Comparison of ENCODE assay signal across 22 cellular contexts in genomic region chr19:48935864-48936263, GRCh38. TPM values are rescaled to one million over a fixed set of nuclear protein-coding genes. Genes with fewer than 3 reads are reported as not detected.
DNase-seq lines count a peak whose midpoint lies in the region; ATAC-seq, FAIRE-seq and TF ChIP-seq lines count a peak whose summit lies in the region.
"Had no signal": no experiment of that assay in that cellular context is flagged by ENCODE, and none has a peak within 500 bp of the region (broad histone marks: within the 10 kb centered on the region; RNA-seq: fewer than 3 reads in every experiment).

No MANE protein-coding gene starts in this region.

- WGBS in HepG2 (ENCODE audit: low lambda C conversion rate): 89% methylated on average over 17 of the region's 25 CpGs

- H2AFZ ChIP-seq in Karpas-422 (ENCODE audit: low read length) (no peak overlapping the region), HepG2 (ENCODE audit: low read length) (no peak overlapping the region)

- H3K79me2 ChIP-seq in Karpas-422 (ENCODE audit: low read length) (no peaks in the 10 kb centered on the region), HepG2 (ENCODE audit: insufficient read depth, low read length) (no peaks in the 10 kb centered on the region)

- H3K27ac ChIP-seq in Karpas-422 (ENCODE audit: low read length) (no peak overlapping the region), HepG2 (ENCODE audit: extremely low read length, insufficient read depth, low read length) (no peak overlapping the region)

- no peaks in the 10 kb centered on the region for H3K36me3 ChIP-seq in H7 (replicated peaks; ENCODE audit: control insufficient read depth, insufficient read depth, low read length)
- no peaks in the 10 kb centered on the region for H3K36me3 ChIP-seq in Karpas-422 (ENCODE audit: insufficient read depth, low read length)
- H3K36me3 ChIP-seq in HepG2 (replicated peaks in 1 of 2; ENCODE audit: control insufficient read depth in 1 of 2, insufficient read depth in 2 of 2, low read length in 2 of 2): no peaks in the 10 kb centered on the region

- H3K27me3 ChIP-seq in H7 (ENCODE audit: control insufficient read depth, insufficient read depth, low read length) (peaks cover 26% of the 10 kb centered on the region), Karpas-422 (ENCODE audit: low read length) (no peaks in the 10 kb centered on the region), HepG2 (ENCODE audit: control insufficient read depth in 1 of 2, insufficient read depth in 2 of 2, low read length in 2 of 2) (peaks cover 0 to 1% of the 10 kb centered on the region in 2 experiments; a peak in 1 of 5 replicates)

- TF ChIP-seq CTCF in HepG2 (CRISPR knock-in tag; IDR thresholded peaks at IDR 0.05): no peak

- H3K9me2 ChIP-seq in Karpas-422 (replicated peaks; ENCODE audit: insufficient read depth, low read length): no peaks in the 10 kb centered on the region

- TF ChIP-seq EP300 in HepG2 (IDR thresholded peaks at IDR 0.05; ENCODE audit: low read depth in 2 of 2, low read length in 2 of 2) (no peak), HepG2 (CRISPR knock-in tag; IDR thresholded peaks at IDR 0.05; ENCODE audit: borderline replicate concordance) (no peak)

- in situ Hi-C loops in HepG2 (cut with HindIII; ENCODE audit: extremely low pct_ligation_motif_present, low pct_unique_long_range_greater_than_20kb): no loop called here

- POLR2A ChIA-PET in HepG2 (lab: Yijun Ruan, JAX): interaction anchor here (0.9 to 1.5 kb wide), 3 partner anchors 17 to 28 kb away, joined by 3 to 4 read pairs (median 4); no protein-coding TSS in a partner anchor

- intact Hi-C loops in HepG2 (cut with micrococcal nuclease; ENCODE audit: unreplicated experiment): loop anchor here (2.0 kb wide), 1 partner anchor 35 kb away; no protein-coding TSS in a partner anchor

- FAIRE-seq in HepG2 (lab: Jason Lieb, UNC): no peak
- FAIRE-seq: GM12891, H54 had no signal

- peaks cover 12% of the 10 kb centered on the region for H3K4me1 ChIP-seq in Karpas-422 (ENCODE audit: low read length)
- H3K4me1 ChIP-seq in HepG2 (ENCODE audit: insufficient read depth, low read length): peaks cover 31% of the 10 kb centered on the region

- H4K20me1 ChIP-seq in Karpas-422 (ENCODE audit: insufficient read depth, low read depth, low read length) (no peaks in the 10 kb centered on the region), HepG2 (ENCODE audit: insufficient read depth, low read length) (no peaks in the 10 kb centered on the region)

- DNase-seq in H7: peak; percentile 62
- peak; percentile 25 for DNase-seq in Karpas-422
- DNase-seq in HepG2 (ENCODE audit: low spot score): no peak
- DNase-seq in NCI-H2081 (lab: John Stamatoyannopoulos, UW): no peak
- DNase-seq: C1 segment of cervical spinal cord; Calu3; CD4-positive, alpha-beta memory T cell; COR-L47; DMS53; DMS79 treated with DMSO at 0.1 percent for 48 hours; GF-D8; GOT3; HCEC 1CT had no signal

- H3K4me2 ChIP-seq in Karpas-422 (ENCODE audit: low read depth, low read length, poor library complexity, severe bottlenecking): no peak overlapping the region
- no peak overlapping the region for H3K4me2 ChIP-seq in HepG2 (ENCODE audit: low read depth, low read length)

- H3K4me3 ChIP-seq in H7 (ENCODE audit: insufficient read depth, low read depth, low read length) (no peak overlapping the region), Karpas-422 (ENCODE audit: low read length) (no peak overlapping the region), HepG2 (replicated peaks in 1 of 3; ENCODE audit: insufficient read depth in 1 of 3, low read depth in 2 of 3, low read length in 3 of 3) (no peak overlapping the region)

- no peak overlapping the region for H3K9ac ChIP-seq in Karpas-422 (ENCODE audit: low read length)
- no peak overlapping the region for H3K9ac ChIP-seq in HepG2 (ENCODE audit: insufficient read depth, low read depth, low read length)

- ATAC-seq in HepG2 (no peak), GM21737 (IDR thresholded peaks at IDR 0.05; ENCODE audit: unreplicated experiment) (no peak), HG02970 (IDR thresholded peaks at IDR 0.05; ENCODE audit: low FRiP score, unreplicated experiment) (no peak)

- TF ChIP-seq RAD21 in HepG2 (CRISPR knock-in tag; IDR thresholded peaks at IDR 0.05): no peak

- CTCF ChIA-PET in HepG2 (lab: Yijun Ruan, JAX; ENCODE audit: low intra/inter-chr PET ratio, low total read pairs): no interaction called here

- TF ChIP-seq POLR2A in HepG2 (IDR thresholded peaks at IDR 0.05; ENCODE audit: insufficient read depth in 1 of 2, low read depth in 2 of 2, low read length in 2 of 2): no peak

- H3K9me3 ChIP-seq in Karpas-422 (ENCODE audit: low read length) (peaks cover 3% of the 10 kb centered on the region; the same call in 1 of the 2 replicates), HepG2 (ENCODE audit: low read length) (peaks cover 1% of the 10 kb centered on the region; the same call in 1 of the 2 replicates)

- no TSS peak for BruUV-seq in HepG2 (replicated peaks; lab: Mats Ljungman, UMichigan)

RNA-seq across cellular contexts. Expression of gene DHDH, which starts 2.4 kb away (rescaled TPM):
- not detected in 2 replicates for total RNA-seq in H7 (2014; rRNA removed; shearing (Covaris generic))
- 1.4 and 3.3 TPM in 2 replicates for total RNA-seq in Karpas-422 (2014; rRNA removed; shearing (Covaris generic); ENCODE audit: low replicate concordance)
- 0.13 and 0.29 TPM in 2 replicates for total RNA-seq in HepG2 (2016; rRNA removed; fragmentation: Illumina TruSeq; extraction: Trizol)
- total RNA-seq in HepG2 (2016; cell fraction: cytosol; rRNA removed; fragmentation: Illumina TruSeq; extraction: Trizol; ENCODE audit: low read depth): not detected in 2 replicates
- 0.30 TPM in 1 of 2 replicates, not detected in the other for total RNA-seq in HepG2 (2016; cell fraction: insoluble cytoplasmic fraction; rRNA removed; fragmentation: Illumina TruSeq; extraction: Trizol)
- total RNA-seq in HepG2 (2016; cell fraction: membrane; rRNA removed; fragmentation: Illumina TruSeq; extraction: Trizol): not detected in 2 replicates
- not detected in 2 replicates for total RNA-seq in HepG2 (2016; cell fraction: nucleus; rRNA removed; fragmentation: Illumina TruSeq; extraction: Trizol)
- 0.91 and 1.9 TPM in 2 replicates for polyA plus RNA-seq in HepG2 (2011; rRNA removed)
- 1.8 and 2.5 TPM in 2 replicates for polyA plus RNA-seq in HepG2 (2011; cell fraction: cytosol; rRNA removed)
- polyA plus RNA-seq in HepG2 (2011; cell fraction: nucleus; rRNA removed): 1.9 and 2.8 TPM in 2 replicates
- polyA plus RNA-seq in HepG2 (2012): 1.0 and 3.6 TPM in 2 replicates
- not detected in 2 replicates for polyA plus RNA-seq in HepG2 (2016; cell fraction: cytosol; fragmentation: Illumina TruSeq; extraction: Trizol; ENCODE audit: low read depth)
- polyA plus RNA-seq in HepG2 (2016; cell fraction: insoluble cytoplasmic fraction; fragmentation: Illumina TruSeq; extraction: Trizol; ENCODE audit: low read depth): not detected in 2 replicates
- not detected in 2 replicates for polyA plus RNA-seq in HepG2 (2016; cell fraction: membrane; fragmentation: Illumina TruSeq; extraction: Trizol; ENCODE audit: low read depth)
- not detected in 2 replicates for polyA plus RNA-seq in HepG2 (2016; cell fraction: nucleus; fragmentation: Illumina TruSeq; extraction: Trizol; ENCODE audit: insufficient read depth, low read depth)
- 0.37 and 0.50 TPM in 2 replicates for polyA minus RNA-seq in HepG2 (2011; rRNA and poly(A)+ RNA removed; ENCODE audit: low replicate concordance)
- not detected in 2 replicates for polyA minus RNA-seq in HepG2 (2011; cell fraction: cytosol; rRNA and poly(A)+ RNA removed)
- polyA minus RNA-seq in HepG2 (2011; cell fraction: nucleus; rRNA and poly(A)+ RNA removed): 0.77 TPM in 1 of 2 replicates, not detected in the other
- total RNA-seq: A172, A673, Daoy had no signal
- polyA plus RNA-seq: BJ had no signal

RNA-seq across cellular contexts. Expression of gene BAX, which starts 18.8 kb away (rescaled TPM):
- 57.8 and 72.6 TPM in 2 replicates for total RNA-seq in H7 (2014; rRNA removed; shearing (Covaris generic))
- 93.8 and 164 TPM in 2 replicates for total RNA-seq in Karpas-422 (2014; rRNA removed; shearing (Covaris generic); ENCODE audit: low replicate concordance)
- 167 and 176 TPM in 2 replicates for total RNA-seq in HepG2 (2016; rRNA removed; fragmentation: Illumina TruSeq; extraction: Trizol)
- 230 and 246 TPM in 2 replicates for total RNA-seq in HepG2 (2016; cell fraction: cytosol; rRNA removed; fragmentation: Illumina TruSeq; extraction: Trizol; ENCODE audit: low read depth)
- 165 and 193 TPM in 2 replicates for total RNA-seq in HepG2 (2016; cell fraction: insoluble cytoplasmic fraction; rRNA removed; fragmentation: Illumina TruSeq; extraction: Trizol)
- total RNA-seq in HepG2 (2016; cell fraction: membrane; rRNA removed; fragmentation: Illumina TruSeq; extraction: Trizol): 237 and 254 TPM in 2 replicates
- 96.5 and 102 TPM in 2 replicates for total RNA-seq in HepG2 (2016; cell fraction: nucleus; rRNA removed; fragmentation: Illumina TruSeq; extraction: Trizol)
- 139 and 164 TPM in 2 replicates for polyA plus RNA-seq in HepG2 (2011; rRNA removed)
- 118 and 159 TPM in 2 replicates for polyA plus RNA-seq in HepG2 (2011; cell fraction: cytosol; rRNA removed)
- polyA plus RNA-seq in HepG2 (2011; cell fraction: nucleus; rRNA removed): 330 and 345 TPM in 2 replicates
- 158 and 165 TPM in 2 replicates for polyA plus RNA-seq in HepG2 (2012)
- polyA plus RNA-seq in HepG2 (2016; cell fraction: cytosol; fragmentation: Illumina TruSeq; extraction: Trizol; ENCODE audit: low read depth): 324 and 380 TPM in 2 replicates
- 326 and 339 TPM in 2 replicates for polyA plus RNA-seq in HepG2 (2016; cell fraction: insoluble cytoplasmic fraction; fragmentation: Illumina TruSeq; extraction: Trizol; ENCODE audit: low read depth)
- polyA plus RNA-seq in HepG2 (2016; cell fraction: membrane; fragmentation: Illumina TruSeq; extraction: Trizol; ENCODE audit: low read depth): 331 and 356 TPM in 2 replicates
- 298 and 326 TPM in 2 replicates for polyA plus RNA-seq in HepG2 (2016; cell fraction: nucleus; fragmentation: Illumina TruSeq; extraction: Trizol; ENCODE audit: insufficient read depth, low read depth)
- 81.2 and 143 TPM in 2 replicates for polyA minus RNA-seq in HepG2 (2011; rRNA and poly(A)+ RNA removed; ENCODE audit: low replicate concordance)
- polyA minus RNA-seq in HepG2 (2011; cell fraction: cytosol; rRNA and poly(A)+ RNA removed): 66.1 and 82.4 TPM in 2 replicates
- polyA minus RNA-seq in HepG2 (2011; cell fraction: nucleus; rRNA and poly(A)+ RNA removed): 85.3 and 90.1 TPM in 2 replicates

RNA-seq across cellular contexts. Expression of gene FTL, which starts 29.2 kb away (rescaled TPM):
- 2,437 and 3,282 TPM in 2 replicates for total RNA-seq in H7 (2014; rRNA removed; shearing (Covaris generic))
- 6,036 and 6,638 TPM in 2 replicates for total RNA-seq in Karpas-422 (2014; rRNA removed; shearing (Covaris generic); ENCODE audit: low replicate concordance)
- total RNA-seq in HepG2 (2016; rRNA removed; fragmentation: Illumina TruSeq; extraction: Trizol): 3,909 and 8,800 TPM in 2 replicates
- 89,971 and 90,879 TPM in 2 replicates for total RNA-seq in HepG2 (2016; cell fraction: cytosol; rRNA removed; fragmentation: Illumina TruSeq; extraction: Trizol; ENCODE audit: low read depth)
- 3,851 and 8,859 TPM in 2 replicates for total RNA-seq in HepG2 (2016; cell fraction: insoluble cytoplasmic fraction; rRNA removed; fragmentation: Illumina TruSeq; extraction: Trizol)
- 51,578 and 56,338 TPM in 2 replicates for total RNA-seq in HepG2 (2016; cell fraction: membrane; rRNA removed; fragmentation: Illumina TruSeq; extraction: Trizol)
- total RNA-seq in HepG2 (2016; cell fraction: nucleus; rRNA removed; fragmentation: Illumina TruSeq; extraction: Trizol): 2,617 and 3,067 TPM in 2 replicates
- polyA plus RNA-seq in HepG2 (2011; rRNA removed): 2,513 and 2,721 TPM in 2 replicates
- 2,416 and 4,778 TPM in 2 replicates for polyA plus RNA-seq in HepG2 (2011; cell fraction: cytosol; rRNA removed)
- polyA plus RNA-seq in HepG2 (2011; cell fraction: nucleus; rRNA removed): 1,286 and 1,341 TPM in 2 replicates
- 3,171 and 4,080 TPM in 2 replicates for polyA plus RNA-seq in HepG2 (2012)
- polyA plus RNA-seq in HepG2 (2016; cell fraction: cytosol; fragmentation: Illumina TruSeq; extraction: Trizol; ENCODE audit: low read depth): 183,517 and 194,436 TPM in 2 replicates
- 7,307 and 7,404 TPM in 2 replicates for polyA plus RNA-seq in HepG2 (2016; cell fraction: insoluble cytoplasmic fraction; fragmentation: Illumina TruSeq; extraction: Trizol; ENCODE audit: low read depth)
- 88,210 and 91,472 TPM in 2 replicates for polyA plus RNA-seq in HepG2 (2016; cell fraction: membrane; fragmentation: Illumina TruSeq; extraction: Trizol; ENCODE audit: low read depth)
- polyA plus RNA-seq in HepG2 (2016; cell fraction: nucleus; fragmentation: Illumina TruSeq; extraction: Trizol; ENCODE audit: insufficient read depth, low read depth): 7,073 and 8,244 TPM in 2 replicates
- 1,399 and 2,171 TPM in 2 replicates for polyA minus RNA-seq in HepG2 (2011; rRNA and poly(A)+ RNA removed; ENCODE audit: low replicate concordance)
- polyA minus RNA-seq in HepG2 (2011; cell fraction: cytosol; rRNA and poly(A)+ RNA removed): 634 and 932 TPM in 2 replicates
- polyA minus RNA-seq in HepG2 (2011; cell fraction: nucleus; rRNA and poly(A)+ RNA removed): 209 and 221 TPM in 2 replicates

RNA-seq across cellular contexts. Expression of gene NUCB1, which starts 35.8 kb away (rescaled TPM):
- total RNA-seq in H7 (2014; rRNA removed; shearing (Covaris generic)): 173 and 203 TPM in 2 replicates
- total RNA-seq in Karpas-422 (2014; rRNA removed; shearing (Covaris generic); ENCODE audit: low replicate concordance): 57.5 and 98.2 TPM in 2 replicates
- total RNA-seq in HepG2 (2016; rRNA removed; fragmentation: Illumina TruSeq; extraction: Trizol): 34.3 and 82.3 TPM in 2 replicates
- total RNA-seq in HepG2 (2016; cell fraction: cytosol; rRNA removed; fragmentation: Illumina TruSeq; extraction: Trizol; ENCODE audit: low read depth): 9.0 and 9.7 TPM in 2 replicates
- 28.8 and 87.6 TPM in 2 replicates for total RNA-seq in HepG2 (2016; cell fraction: insoluble cytoplasmic fraction; rRNA removed; fragmentation: Illumina TruSeq; extraction: Trizol)
- total RNA-seq in HepG2 (2016; cell fraction: membrane; rRNA removed; fragmentation: Illumina TruSeq; extraction: Trizol): 25.3 and 25.9 TPM in 2 replicates
- total RNA-seq in HepG2 (2016; cell fraction: nucleus; rRNA removed; fragmentation: Illumina TruSeq; extraction: Trizol): 82.3 and 93.1 TPM in 2 replicates
- 106 and 144 TPM in 2 replicates for polyA plus RNA-seq in HepG2 (2011; rRNA removed)
- polyA plus RNA-seq in HepG2 (2011; cell fraction: cytosol; rRNA removed): 86.9 and 132 TPM in 2 replicates
- 169 and 200 TPM in 2 replicates for polyA plus RNA-seq in HepG2 (2011; cell fraction: nucleus; rRNA removed)
- polyA plus RNA-seq in HepG2 (2012): 83.2 and 101 TPM in 2 replicates
- 16.8 and 17.5 TPM in 2 replicates for polyA plus RNA-seq in HepG2 (2016; cell fraction: cytosol; fragmentation: Illumina TruSeq; extraction: Trizol; ENCODE audit: low read depth)
- polyA plus RNA-seq in HepG2 (2016; cell fraction: insoluble cytoplasmic fraction; fragmentation: Illumina TruSeq; extraction: Trizol; ENCODE audit: low read depth): 32.3 and 40.2 TPM in 2 replicates
- 25.6 and 28.2 TPM in 2 replicates for polyA plus RNA-seq in HepG2 (2016; cell fraction: membrane; fragmentation: Illumina TruSeq; extraction: Trizol; ENCODE audit: low read depth)
- 164 and 172 TPM in 2 replicates for polyA plus RNA-seq in HepG2 (2016; cell fraction: nucleus; fragmentation: Illumina TruSeq; extraction: Trizol; ENCODE audit: insufficient read depth, low read depth)
- 57.6 and 72.0 TPM in 2 replicates for polyA minus RNA-seq in HepG2 (2011; rRNA and poly(A)+ RNA removed; ENCODE audit: low replicate concordance)
- 40.4 and 44.8 TPM in 2 replicates for polyA minus RNA-seq in HepG2 (2011; cell fraction: cytosol; rRNA and poly(A)+ RNA removed)
- 23.2 and 25.9 TPM in 2 replicates for polyA minus RNA-seq in HepG2 (2011; cell fraction: nucleus; rRNA and poly(A)+ RNA removed)

RNA-seq across cellular contexts. Expression of gene TULP2, which starts 37.3 kb away (rescaled TPM):
- 0.52 and 1.1 TPM in 2 replicates for total RNA-seq in H7 (2014; rRNA removed; shearing (Covaris generic))
- total RNA-seq in Karpas-422 (2014; rRNA removed; shearing (Covaris generic); ENCODE audit: low replicate concordance): not detected in 2 replicates
- total RNA-seq in HepG2 (2016; rRNA removed; fragmentation: Illumina TruSeq; extraction: Trizol): not detected in 2 replicates
- not detected in 2 replicates for total RNA-seq in HepG2 (2016; cell fraction: cytosol; rRNA removed; fragmentation: Illumina TruSeq; extraction: Trizol; ENCODE audit: low read depth)
- not detected in 2 replicates for total RNA-seq in HepG2 (2016; cell fraction: insoluble cytoplasmic fraction; rRNA removed; fragmentation: Illumina TruSeq; extraction: Trizol)
- total RNA-seq in HepG2 (2016; cell fraction: membrane; rRNA removed; fragmentation: Illumina TruSeq; extraction: Trizol): 0.12 TPM in 1 of 2 replicates, not detected in the other
- total RNA-seq in HepG2 (2016; cell fraction: nucleus; rRNA removed; fragmentation: Illumina TruSeq; extraction: Trizol): not detected in 2 replicates
- 0.04 and 0.08 TPM in 2 replicates for polyA plus RNA-seq in HepG2 (2011; rRNA removed)
- 0.04 and 0.11 TPM in 2 replicates for polyA plus RNA-seq in HepG2 (2011; cell fraction: cytosol; rRNA removed)
- polyA plus RNA-seq in HepG2 (2011; cell fraction: nucleus; rRNA removed): 0.23 and 0.24 TPM in 2 replicates
- 0.19 TPM in 1 of 2 replicates, not detected in the other for polyA plus RNA-seq in HepG2 (2012)
- not detected in 2 replicates for polyA plus RNA-seq in HepG2 (2016; cell fraction: cytosol; fragmentation: Illumina TruSeq; extraction: Trizol; ENCODE audit: low read depth)
- not detected in 2 replicates for polyA plus RNA-seq in HepG2 (2016; cell fraction: insoluble cytoplasmic fraction; fragmentation: Illumina TruSeq; extraction: Trizol; ENCODE audit: low read depth)
- not detected in 2 replicates for polyA plus RNA-seq in HepG2 (2016; cell fraction: membrane; fragmentation: Illumina TruSeq; extraction: Trizol; ENCODE audit: low read depth)
- polyA plus RNA-seq in HepG2 (2016; cell fraction: nucleus; fragmentation: Illumina TruSeq; extraction: Trizol; ENCODE audit: insufficient read depth, low read depth): not detected in 2 replicates
- 0.24 TPM in 1 of 2 replicates, not detected in the other for polyA minus RNA-seq in HepG2 (2011; rRNA and poly(A)+ RNA removed; ENCODE audit: low replicate concordance)
- not detected in 2 replicates for polyA minus RNA-seq in HepG2 (2011; cell fraction: cytosol; rRNA and poly(A)+ RNA removed)
- polyA minus RNA-seq in HepG2 (2011; cell fraction: nucleus; rRNA and poly(A)+ RNA removed): not detected in 2 replicates
- total RNA-seq: A172; A673; Calu3; CD4-positive, alpha-beta memory T cell; Daoy; G401 had no signal
- polyA plus RNA-seq: CD4-positive, alpha-beta memory T cell had no signal

Comparison
In these comparisons a context has a peak if more than half of its experiments do, and no peak if none do; other contexts are left out.
1. DNase-seq: peak in H7 (single experiment) and Karpas-422 (single experiment); none in HepG2 (single experiment) and NCI-H2081 (0 of 2).